Comparison of ENCODE assay signal across 2 cellular contexts in the genomic region with DNA sequence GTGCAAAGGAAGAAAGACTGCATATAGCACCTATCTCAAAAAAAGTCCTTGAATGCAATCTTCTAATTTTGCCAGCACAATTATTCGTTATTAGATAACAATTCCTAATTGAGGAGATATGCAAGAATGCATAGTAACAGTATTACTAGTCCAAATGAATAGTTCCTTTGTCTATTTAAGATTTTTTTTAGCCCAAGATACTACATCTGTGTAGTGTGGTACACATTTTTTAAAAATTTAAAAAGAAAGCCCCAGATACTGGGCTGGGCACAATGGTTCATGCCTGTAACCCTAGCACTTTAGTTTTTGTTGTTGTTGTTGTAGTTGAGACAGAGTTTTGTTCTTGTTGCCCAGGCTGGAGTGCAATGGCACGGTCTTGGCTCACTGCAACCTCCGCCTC.
TF ChIP-seq lines count a peak whose summit lies in the region.

No MANE protein-coding gene starts in this region.

TF ChIP-seq in IMR-90, 13 proteins besides CTCF, POLR2A, EP300 and RAD21:
- TF ChIP-seq RCOR1 (IDR thresholded peaks at IDR 0.05; ENCODE audit: insufficient replicate concordance, low read length) (no peak), SMC3 (IDR thresholded peaks at IDR 0.05; ENCODE audit: low read depth, low read length) (no peak), MAFK (IDR thresholded peaks at IDR 0.05; ENCODE audit: low read depth, low read length) (no peak), NFE2L2 (IDR thresholded peaks at IDR 0.05; ENCODE audit: low read depth, low read length) (no peak), MAZ (IDR thresholded peaks at IDR 0.05; ENCODE audit: borderline replicate concordance, low read depth, low read length) (no peak), RFX5 (IDR thresholded peaks at IDR 0.05; ENCODE audit: low read depth, low read length) (no peak), FOS (IDR thresholded peaks at IDR 0.05; ENCODE audit: low read depth, low read length) (no peak), MXI1 (IDR thresholded peaks at IDR 0.05; ENCODE audit: borderline replicate concordance, low read depth, low read length) (no peak), CHD1 (IDR thresholded peaks at IDR 0.05; ENCODE audit: low read depth, low read length) (no peak), CEBPB (IDR thresholded peaks at IDR 0.05; ENCODE audit: low read depth, low read length) (no peak), BHLHE40 (IDR thresholded peaks at IDR 0.05; ENCODE audit: low read depth, low read length) (no peak)
- TF ChIP-seq, protein P1, sequence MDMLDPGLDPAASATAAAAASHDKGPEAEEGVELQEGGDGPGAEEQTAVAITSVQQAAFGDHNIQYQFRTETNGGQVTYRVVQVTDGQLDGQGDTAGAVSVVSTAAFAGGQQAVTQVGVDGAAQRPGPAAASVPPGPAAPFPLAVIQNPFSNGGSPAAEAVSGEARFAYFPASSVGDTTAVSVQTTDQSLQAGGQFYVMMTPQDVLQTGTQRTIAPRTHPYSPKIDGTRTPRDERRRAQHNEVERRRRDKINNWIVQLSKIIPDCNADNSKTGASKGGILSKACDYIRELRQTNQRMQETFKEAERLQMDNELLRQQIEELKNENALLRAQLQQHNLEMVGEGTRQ (IDR thresholded peaks at IDR 0.05; ENCODE audit: low read depth, low read length) = no peak

TF ChIP-seq in SK-N-SH treated with all-trans-retinoic acid at 6 μM for 48 hours, 23 proteins besides CTCF, POLR2A, EP300 and RAD21:
- TF ChIP-seq ZNF70 (CRISPR knock-in tag; IDR thresholded peaks at IDR 0.05) = no peak
- no peak for TF ChIP-seq TOX (CRISPR knock-in tag; IDR thresholded peaks at IDR 0.05; ENCODE audit: borderline replicate concordance)
- TF ChIP-seq, protein P2, sequence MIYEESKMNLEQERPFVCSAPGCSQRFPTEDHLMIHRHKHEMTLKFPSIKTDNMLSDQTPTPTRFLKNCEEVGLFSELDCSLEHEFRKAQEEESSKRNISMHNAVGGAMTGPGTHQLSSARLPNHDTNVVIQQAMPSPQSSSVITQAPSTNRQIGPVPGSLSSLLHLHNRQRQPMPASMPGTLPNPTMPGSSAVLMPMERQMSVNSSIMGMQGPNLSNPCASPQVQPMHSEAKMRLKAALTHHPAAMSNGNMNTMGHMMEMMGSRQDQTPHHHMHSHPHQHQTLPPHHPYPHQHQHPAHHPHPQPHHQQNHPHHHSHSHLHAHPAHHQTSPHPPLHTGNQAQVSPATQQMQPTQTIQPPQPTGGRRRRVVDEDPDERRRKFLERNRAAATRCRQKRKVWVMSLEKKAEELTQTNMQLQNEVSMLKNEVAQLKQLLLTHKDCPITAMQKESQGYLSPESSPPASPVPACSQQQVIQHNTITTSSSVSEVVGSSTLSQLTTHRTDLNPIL (CRISPR knock-in tag; IDR thresholded peaks at IDR 0.05; ENCODE audit: low read depth) = no peak
- TF ChIP-seq, protein P3, sequence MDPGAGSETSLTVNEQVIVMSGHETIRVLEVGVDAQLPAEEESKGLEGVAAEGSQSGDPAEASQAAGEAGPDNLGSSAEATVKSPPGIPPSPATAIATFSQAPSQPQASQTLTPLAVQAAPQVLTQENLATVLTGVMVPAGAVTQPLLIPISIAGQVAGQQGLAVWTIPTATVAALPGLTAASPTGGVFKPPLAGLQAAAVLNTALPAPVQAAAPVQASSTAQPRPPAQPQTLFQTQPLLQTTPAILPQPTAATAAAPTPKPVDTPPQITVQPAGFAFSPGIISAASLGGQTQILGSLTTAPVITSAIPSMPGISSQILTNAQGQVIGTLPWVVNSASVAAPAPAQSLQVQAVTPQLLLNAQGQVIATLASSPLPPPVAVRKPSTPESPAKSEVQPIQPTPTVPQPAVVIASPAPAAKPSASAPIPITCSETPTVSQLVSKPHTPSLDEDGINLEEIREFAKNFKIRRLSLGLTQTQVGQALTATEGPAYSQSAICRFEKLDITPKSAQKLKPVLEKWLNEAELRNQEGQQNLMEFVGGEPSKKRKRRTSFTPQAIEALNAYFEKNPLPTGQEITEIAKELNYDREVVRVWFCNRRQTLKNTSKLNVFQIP (CRISPR knock-in tag; IDR thresholded peaks at IDR 0.05; ENCODE audit: borderline replicate concordance, low read depth) = no peak
- TF ChIP-seq PPARA (CRISPR knock-in tag; IDR thresholded peaks at IDR 0.05; ENCODE audit: borderline replicate concordance) = no peak
